1 cellular context compared by ENCODE assay signal in the genomic region with DNA sequence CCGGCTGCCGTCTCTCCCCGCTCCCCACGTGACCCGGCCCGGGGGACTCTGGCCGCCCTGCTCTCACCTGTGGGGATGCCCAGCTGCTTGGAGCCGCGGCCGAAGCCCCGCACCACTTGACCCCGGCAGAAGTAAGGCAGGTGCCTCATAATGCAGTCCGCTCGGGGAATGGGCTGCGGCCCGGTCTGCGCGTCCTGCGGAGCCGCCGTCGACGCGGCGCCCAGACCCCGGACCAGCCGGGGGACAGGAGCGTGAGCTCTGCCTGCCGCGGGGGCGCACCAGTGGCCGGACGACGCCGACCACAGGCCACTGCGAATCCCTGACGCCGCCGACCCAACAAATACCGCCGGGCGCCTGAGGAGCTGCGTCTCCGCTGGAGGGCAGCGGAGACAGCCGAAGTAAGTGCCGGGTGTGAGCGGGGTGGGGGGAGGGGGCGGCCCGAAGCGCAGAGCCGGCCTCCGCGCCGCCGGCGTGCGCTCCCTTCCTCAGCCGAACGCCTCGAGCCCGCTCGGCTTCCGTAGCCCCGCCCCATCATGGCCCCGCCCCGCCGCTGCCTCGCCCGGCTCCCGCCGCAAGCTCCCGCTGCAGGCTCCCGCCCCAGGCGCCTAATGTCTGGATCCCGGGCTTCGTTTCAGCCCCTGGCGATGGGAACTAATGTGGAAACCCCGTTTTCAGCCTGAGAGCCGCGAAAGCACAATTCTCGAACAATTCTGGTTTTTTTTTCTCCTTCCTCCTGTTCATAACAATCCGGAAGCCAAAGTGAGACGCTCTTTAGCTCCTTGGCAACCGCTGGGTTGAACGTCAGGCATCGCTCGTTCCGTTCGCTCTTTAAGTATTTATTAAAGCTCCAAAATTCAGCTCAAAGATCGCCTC.
TF ChIP-seq lines count a peak whose summit lies in the region.

RFK (minus strand) TSS at position 404 of the 873 bp plus-strand sequence; CDS start at position 149, 255 bp downstream.

TF ChIP-seq in GM12878, 131 proteins besides CTCF, POLR2A, EP300 and RAD21 (continues in another document):
- TF ChIP-seq ZBTB4 (CRISPR knock-in tag; IDR thresholded peaks at IDR 0.05) (no peak), MTA3 (IDR thresholded peaks at IDR 0.05; ENCODE audit: borderline replicate concordance, low read length) (no peak), ZNF622 (IDR thresholded peaks at IDR 0.05) (no peak), POLR2AphosphoS5 (IDR thresholded peaks at IDR 0.05; ENCODE audit: low read length) (peak; percentile 61; the same call in 1 of the 2 replicates), NFXL1 (IDR thresholded peaks at IDR 0.05; ENCODE audit: borderline replicate concordance) (no peak), ZNF24 (IDR thresholded peaks at IDR 0.05) (peak; percentile 53; the same call in 1 of the 2 replicates), NR2F1 (conservative IDR thresholded peaks at IDR 0.05) (peak; percentile 72), IKZF1 (conservative IDR thresholded peaks at IDR 0.05) (peak; percentile 76), SMAD5 (IDR thresholded peaks at IDR 0.05; ENCODE audit: low read depth) (no peak), DPF2 (IDR thresholded peaks at IDR 0.05) (peak; percentile 89), NKRF (conservative IDR thresholded peaks at IDR 0.05) (peak; percentile 97), ZNF207 (IDR thresholded peaks at IDR 0.05; ENCODE audit: borderline replicate concordance) (no peak), LARP7 (IDR thresholded peaks at IDR 0.05) (peak; percentile 85), CREM (IDR thresholded peaks at IDR 0.05; ENCODE audit: low read depth) (peak; percentile 33; the same call in 1 of the 2 replicates), NR2C1 (IDR thresholded peaks at IDR 0.05) (no peak), ZBTB11 (CRISPR knock-in tag; IDR thresholded peaks at IDR 0.05) (no peak), CBX3 (IDR thresholded peaks at IDR 0.05; ENCODE audit: borderline replicate concordance, low read depth) (no peak), SMARCA5 (IDR thresholded peaks at IDR 0.05) (peak; percentile 75; the same call in 1 of the 2 replicates), USF1 (IDR thresholded peaks at IDR 0.05; ENCODE audit: borderline replicate concordance, extremely low read length, insufficient read depth, low read depth, low read length) (peak; percentile 90), IRF4 (IDR thresholded peaks at IDR 0.05; ENCODE audit: low read depth, low read length) (0 out of 2 replicates have a peak, but pooled peaks have one; percentile 13), FOXM1 (IDR thresholded peaks at IDR 0.05; ENCODE audit: low read depth, low read length) (no peak), BMI1 (IDR thresholded peaks at IDR 0.05; ENCODE audit: borderline replicate concordance) (peak; percentile 74), SUPT20H (IDR thresholded peaks at IDR 0.05; ENCODE audit: borderline replicate concordance, control insufficient read depth, low read depth, low read length) (no peak), ZNF217 (IDR thresholded peaks at IDR 0.05) (peak; percentile 59; the same call in 1 of the 2 replicates), MXI1 (IDR thresholded peaks at IDR 0.05; ENCODE audit: low read depth, low read length) (peak; percentile 89), GATAD2B (conservative IDR thresholded peaks at IDR 0.05; ENCODE audit: low read depth) (peak; percentile 89), CHD2 (IDR thresholded peaks at IDR 0.05; ENCODE audit: borderline replicate concordance, low read depth, low read length) (peak; percentile 70; the same call in 1 of the 2 replicates), EGR1 (IDR thresholded peaks at IDR 0.05; ENCODE audit: borderline replicate concordance in 1 of 2, low read depth in 2 of 2, low read length in 2 of 2) (peak in 1 of 2 experiments; percentile 21; a peak in 1 of 3 replicates), RAD51 (IDR thresholded peaks at IDR 0.05) (peak; percentile 63; the same call in 1 of the 2 replicates), PBX3 (IDR thresholded peaks at IDR 0.05; ENCODE audit: insufficient replicate concordance, low read depth, low read length) (no peak), RFX5 (IDR thresholded peaks at IDR 0.05; ENCODE audit: low read depth, low read length) (peak; percentile 5; the same call in 1 of the 2 replicates), TCF3 (IDR thresholded peaks at IDR 0.05; ENCODE audit: borderline replicate concordance, insufficient read depth, low read depth, low read length) (0 out of 2 replicates have a peak, but pooled peaks have one; percentile 5), PAX5 (IDR thresholded peaks at IDR 0.05; ENCODE audit: borderline replicate concordance, low read depth, low read length) (no peak), TCF12 (IDR thresholded peaks at IDR 0.05; ENCODE audit: low read depth, low read length) (0 out of 2 replicates have a peak, but pooled peaks have one; percentile 27), BACH1 (IDR thresholded peaks at IDR 0.05; ENCODE audit: borderline replicate concordance) (0 out of 2 replicates have a peak, but pooled peaks have one; percentile 56), SPI1 (IDR thresholded peaks at IDR 0.05; ENCODE audit: borderline replicate concordance, insufficient read depth, low read depth, low read length) (no peak), ATF3 (IDR thresholded peaks at IDR 0.05; ENCODE audit: borderline replicate concordance, extremely low read depth, low read depth, low read length) (peak; percentile 20; the same call in 1 of the 2 replicates), FOS (IDR thresholded peaks at IDR 0.05; ENCODE audit: borderline replicate concordance, extremely low read depth, insufficient read length) (no peak), POLR2AphosphoS2 (IDR thresholded peaks at IDR 0.05; ENCODE audit: low read depth, low read length) (no peak), RCOR1 (conservative IDR thresholded peaks at IDR 0.05; ENCODE audit: low read depth, low read length) (no peak)
- TF ChIP-seq, protein P1, sequence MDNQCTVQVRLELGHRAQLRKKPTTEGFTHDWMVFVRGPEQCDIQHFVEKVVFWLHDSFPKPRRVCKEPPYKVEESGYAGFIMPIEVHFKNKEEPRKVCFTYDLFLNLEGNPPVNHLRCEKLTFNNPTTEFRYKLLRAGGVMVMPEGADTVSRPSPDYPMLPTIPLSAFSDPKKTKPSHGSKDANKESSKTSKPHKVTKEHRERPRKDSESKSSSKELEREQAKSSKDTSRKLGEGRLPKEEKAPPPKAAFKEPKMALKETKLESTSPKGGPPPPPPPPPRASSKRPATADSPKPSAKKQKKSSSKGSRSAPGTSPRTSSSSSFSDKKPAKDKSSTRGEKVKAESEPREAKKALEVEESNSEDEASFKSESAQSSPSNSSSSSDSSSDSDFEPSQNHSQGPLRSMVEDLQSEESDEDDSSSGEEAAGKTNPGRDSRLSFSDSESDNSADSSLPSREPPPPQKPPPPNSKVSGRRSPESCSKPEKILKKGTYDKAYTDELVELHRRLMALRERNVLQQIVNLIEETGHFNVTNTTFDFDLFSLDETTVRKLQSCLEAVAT (IDR thresholded peaks at IDR 0.05): no peak
- TF ChIP-seq, protein P2, sequence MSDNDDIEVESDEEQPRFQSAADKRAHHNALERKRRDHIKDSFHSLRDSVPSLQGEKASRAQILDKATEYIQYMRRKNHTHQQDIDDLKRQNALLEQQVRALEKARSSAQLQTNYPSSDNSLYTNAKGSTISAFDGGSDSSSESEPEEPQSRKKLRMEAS (IDR thresholded peaks at IDR 0.05; ENCODE audit: low read depth, low read length): peak; percentile 29; the same call in 1 of the 2 replicates
- TF ChIP-seq, protein P3, sequence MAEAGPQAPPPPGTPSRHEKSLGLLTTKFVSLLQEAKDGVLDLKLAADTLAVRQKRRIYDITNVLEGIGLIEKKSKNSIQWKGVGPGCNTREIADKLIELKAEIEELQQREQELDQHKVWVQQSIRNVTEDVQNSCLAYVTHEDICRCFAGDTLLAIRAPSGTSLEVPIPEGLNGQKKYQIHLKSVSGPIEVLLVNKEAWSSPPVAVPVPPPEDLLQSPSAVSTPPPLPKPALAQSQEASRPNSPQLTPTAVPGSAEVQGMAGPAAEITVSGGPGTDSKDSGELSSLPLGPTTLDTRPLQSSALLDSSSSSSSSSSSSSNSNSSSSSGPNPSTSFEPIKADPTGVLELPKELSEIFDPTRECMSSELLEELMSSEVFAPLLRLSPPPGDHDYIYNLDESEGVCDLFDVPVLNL (IDR thresholded peaks at IDR 0.05; ENCODE audit: low read depth, low read length): no peak
- TF ChIP-seq, protein P4, sequence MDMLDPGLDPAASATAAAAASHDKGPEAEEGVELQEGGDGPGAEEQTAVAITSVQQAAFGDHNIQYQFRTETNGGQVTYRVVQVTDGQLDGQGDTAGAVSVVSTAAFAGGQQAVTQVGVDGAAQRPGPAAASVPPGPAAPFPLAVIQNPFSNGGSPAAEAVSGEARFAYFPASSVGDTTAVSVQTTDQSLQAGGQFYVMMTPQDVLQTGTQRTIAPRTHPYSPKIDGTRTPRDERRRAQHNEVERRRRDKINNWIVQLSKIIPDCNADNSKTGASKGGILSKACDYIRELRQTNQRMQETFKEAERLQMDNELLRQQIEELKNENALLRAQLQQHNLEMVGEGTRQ (IDR thresholded peaks at IDR 0.05; ENCODE audit: borderline replicate concordance, low read depth, low read length): no peak
